35 cellular contexts compared by ENCODE assay signal in genomic region chr19:14699641-14700040, GRCh38. TPM values are rescaled to one million over a fixed set of nuclear protein-coding genes. Genes with fewer than 3 reads are reported as not detected.
"Had no signal": no experiment of that assay in that cellular context is flagged by ENCODE, and none has a peak within 500 bp of the region (broad histone marks: within the 10 kb centered on the region; RNA-seq: fewer than 3 reads in every experiment).

No MANE protein-coding gene starts in this region.

- H3K4me3 ChIP-seq: adrenal gland, body of pancreas, K562 had no signal

- DNase-seq: activated B cell treated with CpG ODN at 0.5 μM for 24 hours; activated CD4-positive, alpha-beta memory T cell treated with anti-CD3 and anti-CD28 coated beads for 36 hours; activated CD4-positive, alpha-beta T cell treated with anti-CD3 and anti-CD28 coated beads for 4 hours; activated CD4-positive, alpha-beta T cell treated with anti-CD3 and anti-CD28 coated beads, Interleukin-2, amount 50 U/mL, for 1 hour; activated CD4-positive, CD25-positive, alpha-beta regulatory T cell treated with anti-CD3 and anti-CD28 coated beads, Interleukin-2, amount 50 U/mL, for 72 hours; activated CD8-positive, alpha-beta memory T cell treated with anti-CD3 and anti-CD28 coated beads, Interleukin-2, amount 50 U/mL, for 4 hours; activated gamma-delta T cell treated with Interleukin-2 at 50 U/mL for 16 hours; activated naive CD4-positive, alpha-beta T cell treated with anti-CD3 and anti-CD28 coated beads for 36 hours; activated T-cell treated with anti-CD3 and anti-CD28 coated beads for 4 hours; activated T-cell treated with anti-CD3 and anti-CD28 coated beads, Interleukin-2, amount 50 U/mL, for 4 hours; adrenal gland; body of pancreas; caudate nucleus; NCI-H1092; NCI-H1436 treated with DMSO at 0.1 percent for 48 hours; NCI-H1694 treated with DMSO at 0.1 percent for 48 hours; NCI-H2029 treated with DMSO at 0.1 percent for 48 hours; NCI-H2107; NCI-H2171; NCI-H510A; NCI-H526; NCI-H748 treated with DMSO at 0.1 percent for 48 hours; NK-92 treated with Interleukin-12 subunit alpha and Interleukin-12 subunit beta, amount 100 ng/mL, for 24 hours; OCI-M1; SIG-M5; SW 1271; T-helper 1 cell; T-helper 2 cell; T-helper 9 cell had no signal

- H3K27me3 ChIP-seq: adrenal gland, body of pancreas had no signal

- H3K9me3 ChIP-seq: adrenal gland, body of pancreas had no signal

- H3K4me1 ChIP-seq: adrenal gland, body of pancreas had no signal

RNA-seq across cellular contexts. Expression of gene ADGRE3, which starts 25.0 kb away (rescaled TPM):
- total RNA-seq: activated B cell treated with CpG ODN at 0.5 μM for 24 hours; activated CD4-positive, alpha-beta memory T cell treated with anti-CD3 and anti-CD28 coated beads for 36 hours; activated naive CD4-positive, alpha-beta T cell treated with anti-CD3 and anti-CD28 coated beads for 36 hours; activated naive CD4-positive, alpha-beta T cell treated with anti-CD3 and anti-CD28 coated beads, Interleukin-2, amount 50 U/mL, for 72 hours; activated T-cell treated with anti-CD3 and anti-CD28 coated beads, Interleukin-2, amount 50 U/mL, for 4 hours; activated T-helper 1 cell treated with anti-CD3 and anti-CD28 coated beads, Interleukin-12 subunit alpha, Interleukin-12 subunit beta, Interleukin-2, Interleukin-4 antibody, amounts not matched to agents 30 ng/mL and 10 ng/mL and 1 ng/mL, durations not matched to agents 14 hours and 24 hours and 36 hours; astrocyte; body of pancreas; bronchial epithelial cell; K562; M059J had no signal
